ENCODE assay signal across 8 cellular contexts in the genomic region with DNA sequence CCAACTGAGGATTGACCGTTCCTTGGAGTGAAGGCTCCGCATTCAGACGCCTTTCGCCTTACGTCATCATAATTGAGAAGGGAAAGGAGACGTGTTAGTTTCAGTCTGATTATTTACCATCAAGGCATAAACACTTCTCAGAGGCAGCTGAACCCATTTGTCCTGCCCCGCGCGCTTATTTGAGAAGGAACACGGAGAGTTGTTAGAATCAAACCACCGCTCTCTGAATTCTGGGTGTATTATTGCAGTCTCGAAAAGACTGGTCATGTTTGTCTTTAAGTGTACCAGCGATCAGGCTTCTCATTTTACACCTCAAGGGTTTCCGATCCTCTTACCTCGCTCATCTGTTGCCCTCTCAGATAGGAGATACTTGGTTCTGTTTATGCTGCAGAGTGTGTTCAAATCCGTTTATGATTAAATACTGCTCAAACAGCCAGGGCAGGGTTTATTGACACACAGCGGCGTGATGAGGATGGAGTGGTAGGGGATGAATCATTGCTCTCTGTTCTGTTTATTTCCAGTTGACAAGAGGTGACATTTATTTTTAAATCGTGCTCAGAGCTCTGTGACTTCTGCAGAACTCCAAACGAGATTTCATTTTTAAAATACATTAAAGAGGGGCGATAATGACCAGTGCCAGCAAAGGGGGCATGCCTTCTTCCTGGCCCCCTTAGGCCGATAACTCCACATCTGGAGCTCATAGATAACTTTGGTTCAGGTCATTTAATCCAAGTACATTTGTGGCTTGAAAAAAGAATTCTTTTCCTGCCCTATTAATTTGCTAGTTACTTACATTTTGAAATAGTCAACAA. TPM values are rescaled to one million over a fixed set of nuclear protein-coding genes. Genes with fewer than 3 reads are reported as not detected.
A peak's percentile ranks its signal among the peaks of the same experiment; 100 is the strongest.
DNase-seq lines count a peak whose midpoint lies in the region; ATAC-seq, FAIRE-seq and TF ChIP-seq lines count a peak whose summit lies in the region.

No MANE protein-coding gene starts in this region.

- no peak overlapping the region for H2BK12ac ChIP-seq in neuronal stem cell (ENCODE audit: low read length)

- CTCF ChIA-PET in K562 (lab: Yijun Ruan, JAX; ENCODE audit: low intra/inter-chr PET ratio) = no interaction called here

- peak; percentile 81 for FAIRE-seq in K562 (lab: Jason Lieb, UNC)

- H2AFZ ChIP-seq in K562 (ENCODE audit: low read depth, low read length) (no peak overlapping the region), neuronal stem cell (ENCODE audit: low read length) (no peak overlapping the region)

- peak; percentile 9; the same call in 1 of the 2 replicates for TF ChIP-seq EP300 in K562 (IDR thresholded peaks at IDR 0.05; ENCODE audit: low read length)

- in situ Hi-C loops in K562 (cut with MboI) = no loop called here

- no peak overlapping the region for H2BK120ac ChIP-seq in neuronal stem cell (ENCODE audit: low read depth, low read length)

- ATAC-seq in GM19351 (IDR thresholded peaks at IDR 0.05; ENCODE audit: unreplicated experiment) (peak; percentile 63), K562 (peak; percentile 75)

- H3K79me1 ChIP-seq in neuronal stem cell (ENCODE audit: low read depth, low read length) = peaks cover 18% of the 10 kb centered on the region

- H2BK5ac ChIP-seq in neuronal stem cell (ENCODE audit: low read length) = no peak overlapping the region

- POLR2A ChIA-PET in K562 (lab: Yijun Ruan, JAX) = interaction anchor here (1.0 to 1.8 kb wide), 2 partner anchors 12 to 13 kb away, joined by 3 to 6 read pairs; no protein-coding TSS in a partner anchor

- 44% methylated on average over 22 of the region's 22 CpGs for WGBS in K562 (ENCODE audit: insufficient coverage, low coverage, missing lambda C conversion rate)
- no CpG with 5 or more reads among the region's 22 CpGs for WGBS in neuronal stem cell (ENCODE audit: extremely low coverage in 2 of 2, insufficient read length in 2 of 2, insufficient replicate concordance in 1 of 2), 2 donors

- H3K27me3 ChIP-seq in K562 (ENCODE audit: control insufficient read depth in 2 of 2, insufficient read depth in 2 of 2, low read length in 2 of 2) (no peaks in the 10 kb centered on the region), skeletal muscle tissue (ENCODE audit: control insufficient read depth in 3 of 3, insufficient read depth in 3 of 3, low read length in 3 of 3) (no peaks in the 10 kb centered on the region), neuronal stem cell (ENCODE audit: control insufficient read depth in 3 of 3, insufficient read depth in 3 of 3, low read depth in 1 of 3, low read length in 3 of 3) (no peaks in the 10 kb centered on the region)

- no peak for TF ChIP-seq POLR2A in K562 (conservative IDR thresholded peaks at IDR 0.05)

- H2AK5ac ChIP-seq in neuronal stem cell (ENCODE audit: low read depth, low read length) = no peak overlapping the region

- H3K4me1 ChIP-seq in K562 (replicated peaks in 1 of 2; ENCODE audit: control insufficient read depth in 2 of 2, insufficient read depth in 2 of 2, low read length in 2 of 2) (peaks cover 14 to 36% of the 10 kb centered on the region in 2 experiments; a peak in 4 of 5 replicates), skeletal muscle tissue (ENCODE audit: control insufficient read depth in 3 of 3, insufficient read depth in 3 of 3, low read length in 3 of 3) (peaks cover 27 to 65% (median 41%) of the 10 kb centered on the region in 3 donors), neuronal stem cell (ENCODE audit: control insufficient read depth in 2 of 2, insufficient read depth in 1 of 2, low read depth in 1 of 2, low read length in 2 of 2) (peaks cover 13 to 16% of the 10 kb centered on the region in 2 donors)

- H3K18ac ChIP-seq in neuronal stem cell (ENCODE audit: low read length) = no peak overlapping the region

- no peak overlapping the region for H3K4ac ChIP-seq in neuronal stem cell (ENCODE audit: low read length)

- DNase-seq in COLO668 (lab: John Stamatoyannopoulos, UW; ENCODE audit: unreplicated experiment) = peak; percentile 76
- DNase-seq in NCI-H1417 treated with DMSO at 0.1 percent for 48 hours (lab: John Stamatoyannopoulos, UW) = peak; percentile 80
- DNase-seq in K562 (ENCODE audit: extremely low read depth in 1 of 4, low spot score in 3 of 4) = peak; percentile 48 to 56 (median 51)
- no peak for DNase-seq in neuronal stem cell (ENCODE audit: low spot score)
- no peak for DNase-seq in putamen (ENCODE audit: low spot score)
- no peak for DNase-seq in medulla oblongata (ENCODE audit: extremely low spot score)

- H4K91ac ChIP-seq in neuronal stem cell (ENCODE audit: low read depth, low read length, poor library complexity) = no peak overlapping the region

- intact Hi-C loops in K562 (cut with micrococcal nuclease) = no loop called here

- TF ChIP-seq RAD21 in K562 (CRISPR knock-in tag; conservative IDR thresholded peaks at IDR 0.05 in 1 of 2, IDR thresholded peaks at IDR 0.05 in 1 of 2) = no peak

- H3K9ac ChIP-seq in K562 (ENCODE audit: insufficient read depth in 1 of 2, low read depth in 2 of 2, low read length in 2 of 2) = no peak overlapping the region
- peak overlapping the region in 2 of 3 donors; percentile 16 to 48 for H3K9ac ChIP-seq in skeletal muscle tissue (ENCODE audit: low read depth in 1 of 3, low read length in 3 of 3)
- no peak overlapping the region for H3K9ac ChIP-seq in neuronal stem cell (ENCODE audit: low read depth, low read length, poor library complexity)

- H3K9me3 ChIP-seq in K562 (replicated peaks; ENCODE audit: control insufficient read depth, insufficient read depth, low read depth, low read length) (peaks cover 4% of the 10 kb centered on the region), skeletal muscle tissue (ENCODE audit: control insufficient read depth in 3 of 3, low read length in 3 of 3) (no peaks in the 10 kb centered on the region), neuronal stem cell (replicated peaks in 1 of 2; ENCODE audit: control insufficient read depth in 2 of 2, insufficient read depth in 1 of 2, low read depth in 1 of 2, low read length in 2 of 2) (peaks cover 5 to 20% of the 10 kb centered on the region in 2 donors)

- no peak overlapping the region for H3K14ac ChIP-seq in neuronal stem cell (ENCODE audit: low read length)

- no peak overlapping the region for H4K8ac ChIP-seq in neuronal stem cell (ENCODE audit: low read depth, low read length)

- H4K20me1 ChIP-seq in K562 (replicated peaks; ENCODE audit: control insufficient read depth, insufficient read depth, low read length) = peaks cover 31% of the 10 kb centered on the region

- peaks cover 13% of the 10 kb centered on the region for H3K9me1 ChIP-seq in K562 (ENCODE audit: control insufficient read depth, insufficient read depth, low read length)

- peak overlapping the region; percentile 33; the same call in 1 of the 3 replicates for H3K27ac ChIP-seq in K562 (ENCODE audit: extremely low read depth, low read depth, low read length)
- peak overlapping the region; percentile 75 for H3K27ac ChIP-seq in skeletal muscle tissue (ENCODE audit: low read depth, low read length)
- no peak overlapping the region for H3K27ac ChIP-seq in neuronal stem cell (replicated peaks; ENCODE audit: low read length)

- H3K4me2 ChIP-seq in K562 (ENCODE audit: insufficient read depth, low read length) (peak overlapping the region; percentile 41; the same call in 1 of the 2 replicates), neuronal stem cell (ENCODE audit: insufficient read depth, low read length, poor library complexity, severe bottlenecking) (no peak overlapping the region)

- no peak overlapping the region for H2BK15ac ChIP-seq in neuronal stem cell (ENCODE audit: low read length)

- TF ChIP-seq CTCF in K562 (IDR thresholded peaks at IDR 0.05 in 2 of 3, conservative IDR thresholded peaks at IDR 0.05 in 1 of 3; ENCODE audit: insufficient read depth in 2 of 3, low read depth in 1 of 3, low read length in 3 of 3) = no peak

- no peak overlapping the region for H3K4me3 ChIP-seq in K562
- H3K4me3 ChIP-seq in skeletal muscle tissue (ENCODE audit: low read length in 3 of 3) = peak overlapping the region in 1 of 3 donors; percentile 21
- no peak overlapping the region for H3K4me3 ChIP-seq in neuronal stem cell (ENCODE audit: low read length in 2 of 2)

- BruUV-seq in K562 (replicated peaks; lab: Mats Ljungman, UMichigan) = no TSS peak

- H3K36me3 ChIP-seq in K562 (ENCODE audit: control insufficient read depth, insufficient read depth, low read length) = peaks cover 28% of the 10 kb centered on the region; the same call in 2 of the 3 replicates
- H3K36me3 ChIP-seq in skeletal muscle tissue (ENCODE audit: control insufficient read depth in 3 of 3, insufficient read depth in 3 of 3, low read length in 3 of 3) = peaks cover 0 to 5% (median 0%) of the 10 kb centered on the region in 3 donors
- H3K36me3 ChIP-seq in neuronal stem cell (replicated peaks in 1 of 2; ENCODE audit: control insufficient read depth in 2 of 2, insufficient read depth in 2 of 2, low read length in 2 of 2) = peaks cover 4 to 38% of the 10 kb centered on the region in 2 donors

- peaks cover 93% of the 10 kb centered on the region for H3K79me2 ChIP-seq in K562 (ENCODE audit: control insufficient read depth, insufficient read depth, low read length)

- H3K23ac ChIP-seq in neuronal stem cell (ENCODE audit: low read depth, low read length, poor library complexity) = no peak overlapping the region

TF ChIP-seq in K562, 482 proteins besides CTCF, POLR2A, EP300 and RAD21 (continues in another document):
- TF ChIP-seq MCM2 (IDR thresholded peaks at IDR 0.05; ENCODE audit: low read depth) = no peak
- TF ChIP-seq KLF6 (CRISPR knock-in tag; IDR thresholded peaks at IDR 0.05; ENCODE audit: borderline replicate concordance) = no peak
- TF ChIP-seq ZNF785 (CRISPR knock-in tag; IDR thresholded peaks at IDR 0.05) = no peak

RNA-seq across cellular contexts. Expression of a gene that starts 30.5 kb away (rescaled TPM):
- total RNA-seq in K562 (2011; cell fraction: chromatin; rRNA removed; ENCODE audit: low replicate concordance) = 35.6 and 74.5 TPM in 2 replicates
- 43.2 and 43.6 TPM in 2 replicates for total RNA-seq in K562 (2011; cell fraction: nucleolus; rRNA removed)
- total RNA-seq in K562 (2011; cell fraction: nucleoplasm; rRNA removed) = 40.0 and 43.0 TPM in 2 replicates
- 17.0 and 19.5 TPM in 2 replicates for total RNA-seq in K562 (2014; rRNA removed)
- 8.1 and 9.1 TPM in 2 replicates for total RNA-seq in K562 (2014; rRNA removed; fragmentation: Illumina TruSeq; extraction: Trizol)
- total RNA-seq in K562 (2015; rRNA removed; fragmentation: Illumina TruSeq; extraction: Trizol) = 8.5 and 9.1 TPM in 2 replicates
- total RNA-seq in K562 (2021) = 42.2 and 45.5 TPM in 2 replicates
- 2.9 and 4.2 TPM in 2 replicates for polyA plus RNA-seq in K562 (2011; rRNA removed)
- 3.6 and 6.2 TPM in 2 replicates for polyA plus RNA-seq in K562 (2011; cell fraction: cytosol; rRNA removed)
- 7.9 and 12.0 TPM in 2 replicates for polyA plus RNA-seq in K562 (2011; cell fraction: nucleus; rRNA removed)
- 6.4 and 7.3 TPM in 2 replicates for polyA plus RNA-seq in K562 (2012)
- 5.0 and 6.8 TPM in 2 replicates for polyA plus RNA-seq in K562 (2014; fragmentation: Illumina TruSeq; extraction: Trizol)
- polyA plus RNA-seq in K562 (2014; fragmentation: Nextera tagmentation; extraction: Ambion mirVana) = under 1 TPM; 0.32 to 0.34 TPM
- polyA plus RNA-seq in K562 (2014; rRNA removed) = 11.8 TPM in 2 replicates
- 6.7 and 8.7 TPM in 2 replicates for polyA minus RNA-seq in K562 (2011; rRNA and poly(A)+ RNA removed)
- polyA minus RNA-seq in K562 (2011; cell fraction: cytosol; rRNA and poly(A)+ RNA removed) = 21.3 and 27.0 TPM in 2 replicates
- polyA minus RNA-seq in K562 (2011; cell fraction: nucleus; rRNA and poly(A)+ RNA removed) = 9.7 and 11.6 TPM in 2 replicates
- 17.2 TPM for total RNA-seq in skeletal muscle tissue
- 7.6 TPM for polyA plus RNA-seq in neuronal stem cell (2013, experiment 1 of 2)
- 8.2 TPM for polyA plus RNA-seq in neuronal stem cell (2013, experiment 2 of 2)

Comparison
In these comparisons a context has a peak if more than half of its experiments do, and no peak if none do; other contexts are left out.
1. DNase-seq: peak in COLO668 (single experiment), NCI-H1417 treated with DMSO at 0.1 percent for 48 hours (single experiment) and K562 (4 of 4); none in neuronal stem cell (single experiment), putamen (single experiment) and medulla oblongata (single experiment).
2. H3K9ac ChIP-seq: peak in skeletal muscle tissue (2 of 3); none in K562 (0 of 2) and neuronal stem cell (single experiment).